In genomic region chr4:183469327-183469726, GRCh38 we compare ENCODE assay signal across 26 cellular contexts. TPM values are rescaled to one million over a fixed set of nuclear protein-coding genes. Genes with fewer than 3 reads are reported as not detected.
A peak's percentile ranks its signal among the peaks of the same experiment; 100 is the strongest.
DNase-seq lines count a peak whose midpoint lies in the region; ATAC-seq, FAIRE-seq and TF ChIP-seq lines count a peak whose summit lies in the region.
"Had no signal": no experiment of that assay in that cellular context is flagged by ENCODE, and none has a peak within 500 bp of the region (broad histone marks: within the 10 kb centered on the region; RNA-seq: fewer than 3 reads in every experiment).

No MANE protein-coding gene starts in this region.

- FAIRE-seq in K562 (lab: Jason Lieb, UNC), result peak; percentile 48
- FAIRE-seq: astrocyte had no signal

- POLR2A ChIA-PET in K562 (lab: Yijun Ruan, JAX), result no interaction called here

- no peaks in the 10 kb centered on the region for H3K79me2 ChIP-seq in K562 (ENCODE audit: control insufficient read depth, insufficient read depth, low read length)

- no peak overlapping the region for H2AK5ac ChIP-seq in mesenchymal stem cell (ENCODE audit: low read length, severe bottlenecking)

- H3K27ac ChIP-seq in K562 (ENCODE audit: extremely low read depth, low read depth, low read length) (no peak overlapping the region), mesenchymal stem cell (ENCODE audit: low read length, poor library complexity, severe bottlenecking) (no peak overlapping the region), heart left ventricle (peak overlapping the region in 1 of 12 donors; percentile 64)
- H3K27ac ChIP-seq: dorsolateral prefrontal cortex, KMS-11, Peyer's patch, SJCRH30, upper lobe of left lung, VCaP had no signal

- no peaks in the 10 kb centered on the region for H3K36me3 ChIP-seq in K562 (ENCODE audit: control insufficient read depth, insufficient read depth, low read length)
- no peaks in the 10 kb centered on the region for H3K36me3 ChIP-seq in mesenchymal stem cell (ENCODE audit: control insufficient read depth in 1 of 2, insufficient read depth in 2 of 2, low read depth in 1 of 2, low read length in 2 of 2)
- no peaks in the 10 kb centered on the region for H3K36me3 ChIP-seq in heart left ventricle
- H3K36me3 ChIP-seq: Peyer's patch, SJCRH30, upper lobe of left lung had no signal

- H4K8ac ChIP-seq in mesenchymal stem cell (ENCODE audit: low read length), result no peak overlapping the region

- H3K9ac ChIP-seq in K562 (ENCODE audit: insufficient read depth in 1 of 2, low read depth in 2 of 2, low read length in 2 of 2) (no peak overlapping the region), mesenchymal stem cell (ENCODE audit: low read length) (no peak overlapping the region)
- H3K9ac ChIP-seq: BLaER1 treated with 17β-estradiol and CSF1 and Interleukin-3, amounts not matched to agents 10 nM and 100 nM; KMS-11 had no signal

- no peak overlapping the region for H2BK120ac ChIP-seq in mesenchymal stem cell (ENCODE audit: low read depth, low read length)

- no peak overlapping the region for H3K23ac ChIP-seq in mesenchymal stem cell (ENCODE audit: low read length in 2 of 2)

- H3K9me1 ChIP-seq in K562 (ENCODE audit: control insufficient read depth, insufficient read depth, low read length), result no peaks in the 10 kb centered on the region

- H3K14ac ChIP-seq in mesenchymal stem cell (ENCODE audit: low read length in 2 of 2), result no peak overlapping the region

- H3K27me3 ChIP-seq in K562 (ENCODE audit: control insufficient read depth in 2 of 2, insufficient read depth in 2 of 2, low read length in 2 of 2), result no peaks in the 10 kb centered on the region
- no peaks in the 10 kb centered on the region for H3K27me3 ChIP-seq in mesenchymal stem cell (ENCODE audit: control insufficient read depth in 1 of 2, insufficient read depth in 1 of 2, low read length in 2 of 2)
- no peaks in the 10 kb centered on the region for H3K27me3 ChIP-seq in heart left ventricle
- H3K27me3 ChIP-seq: BLaER1 treated with 17β-estradiol and CSF1 and Interleukin-3, amounts not matched to agents 10 nM and 100 nM; dorsolateral prefrontal cortex; Peyer's patch; SJCRH30; upper lobe of left lung had no signal

- H2BK15ac ChIP-seq in mesenchymal stem cell (ENCODE audit: low read depth, poor library complexity, severe bottlenecking), result no peak overlapping the region

- ATAC-seq in K562 (no peak), heart left ventricle (no peak)
- ATAC-seq: left cardiac atrium; naive thymus-derived CD8-positive, alpha-beta T cell had no signal

- TF ChIP-seq POLR2A in K562 (conservative IDR thresholded peaks at IDR 0.05), result no peak
- no peak for TF ChIP-seq POLR2A in heart left ventricle (IDR thresholded peaks at IDR 0.05)

- H2AFZ ChIP-seq in K562 (ENCODE audit: low read depth, low read length), result no peak overlapping the region
- H2AFZ ChIP-seq in mesenchymal stem cell (ENCODE audit: low read depth, low read length), result no peak overlapping the region

- no peak overlapping the region for H3K18ac ChIP-seq in mesenchymal stem cell (ENCODE audit: low read depth in 1 of 2, low read length in 2 of 2)

- no peaks in the 10 kb centered on the region for H3K79me1 ChIP-seq in mesenchymal stem cell (replicated peaks; ENCODE audit: low read length, poor library complexity, severe bottlenecking)

- no TSS peak for BruUV-seq in K562 (replicated peaks; lab: Mats Ljungman, UMichigan)

- H3K4me3 ChIP-seq in K562 (no peak overlapping the region), mesenchymal stem cell (ENCODE audit: insufficient read depth in 1 of 2, low read depth in 1 of 2, low read length in 2 of 2) (no peak overlapping the region), heart left ventricle (no peak overlapping the region)
- H3K4me3 ChIP-seq: BLaER1 treated with 17β-estradiol and CSF1 and Interleukin-3, amounts not matched to agents 10 nM and 100 nM; dorsolateral prefrontal cortex; Peyer's patch; SJCRH30; upper lobe of left lung had no signal

- peak; percentile 48 for DNase-seq in CD1c-positive myeloid dendritic cell (ENCODE audit: extremely low spot score)
- peak; percentile 23 for DNase-seq in LoVo (ENCODE audit: low spot score)
- DNase-seq in K562 (ENCODE audit: extremely low read depth in 1 of 4, low spot score in 3 of 4), result no peak
- peak; percentile 27 for DNase-seq in mesenchymal stem cell
- DNase-seq in NCI-H2196 (lab: John Stamatoyannopoulos, UW; ENCODE audit: unreplicated experiment), result no peak
- DNase-seq in DMS53 treated with DMSO at 0.1 percent for 48 hours (lab: John Stamatoyannopoulos, UW; ENCODE audit: unreplicated experiment), result no peak
- no peak for DNase-seq in stimulated activated naive CD4-positive, alpha-beta T cell treated with Interleukin-2 at 50 U/mL for 16 hours (lab: John Stamatoyannopoulos, UW)
- no peak for DNase-seq in heart left ventricle
- DNase-seq: activated CD4-positive, alpha-beta T cell treated with anti-CD3 and anti-CD28 coated beads, Interleukin-2, amount 50 U/mL, for 1 hour; dorsolateral prefrontal cortex; erythroblast; GDM1; H9; left cardiac atrium; mesendoderm; naive thymus-derived CD8-positive, alpha-beta T cell; NCI-H1092 treated with DMSO at 0.1 percent for 48 hours; NCI-H2029; NCI-H446; Peyer's patch; SJCRH30; upper lobe of left lung had no signal

- H4K91ac ChIP-seq in mesenchymal stem cell (ENCODE audit: low read length), result no peak overlapping the region

- H3K4me1 ChIP-seq in K562 (replicated peaks in 1 of 2; ENCODE audit: control insufficient read depth in 2 of 2, insufficient read depth in 2 of 2, low read length in 2 of 2) (no peaks in the 10 kb centered on the region), mesenchymal stem cell (ENCODE audit: control insufficient read depth, insufficient read depth, low read depth, low read length) (peaks cover 1% of the 10 kb centered on the region), heart left ventricle (peaks cover 0 to 26% (median 5%) of the 10 kb centered on the region in 12 donors)
- H3K4me1 ChIP-seq: Peyer's patch, SJCRH30 had no signal

- TF ChIP-seq EP300 in K562 (IDR thresholded peaks at IDR 0.05; ENCODE audit: low read length), result no peak

- intact Hi-C loops in K562 (cut with micrococcal nuclease) (no loop called here), heart left ventricle (cut with DNase I) (no loop called here)

- no peak overlapping the region for H3K4ac ChIP-seq in mesenchymal stem cell (ENCODE audit: low read depth in 1 of 2, low read length in 2 of 2)

- TF ChIP-seq CTCF in K562 (IDR thresholded peaks at IDR 0.05 in 2 of 3, conservative IDR thresholded peaks at IDR 0.05 in 1 of 3; ENCODE audit: insufficient read depth in 2 of 3, low read depth in 1 of 3, low read length in 3 of 3) (no peak), heart left ventricle (IDR thresholded peaks at IDR 0.05) (no peak)

- TF ChIP-seq RAD21 in K562 (CRISPR knock-in tag; conservative IDR thresholded peaks at IDR 0.05 in 1 of 2, IDR thresholded peaks at IDR 0.05 in 1 of 2), result no peak

- no peak overlapping the region for H2BK12ac ChIP-seq in mesenchymal stem cell (ENCODE audit: low read length in 2 of 2)

- H4K20me1 ChIP-seq in K562 (replicated peaks; ENCODE audit: control insufficient read depth, insufficient read depth, low read length), result no peaks in the 10 kb centered on the region
- H4K20me1 ChIP-seq: BLaER1 treated with 17β-estradiol and CSF1 and Interleukin-3, amounts not matched to agents 10 nM and 100 nM had no signal

- CTCF ChIA-PET in K562 (lab: Yijun Ruan, JAX; ENCODE audit: low intra/inter-chr PET ratio), result no interaction called here

- H3K9me3 ChIP-seq in K562 (replicated peaks; ENCODE audit: control insufficient read depth, insufficient read depth, low read depth, low read length) (no peaks in the 10 kb centered on the region), mesenchymal stem cell (ENCODE audit: control insufficient read depth, low read length) (no peaks in the 10 kb centered on the region), heart left ventricle (no peaks in the 10 kb centered on the region)
- H3K9me3 ChIP-seq: Peyer's patch, SJCRH30, upper lobe of left lung had no signal

- in situ Hi-C loops in K562 (cut with MboI), result loop anchor here (25.0 kb wide), 1 partner anchor 693 kb away; no protein-coding TSS in a partner anchor

- no peak overlapping the region for H3K4me2 ChIP-seq in K562 (ENCODE audit: insufficient read depth, low read length)
- H3K4me2 ChIP-seq in mesenchymal stem cell (ENCODE audit: low read length, poor library complexity, severe bottlenecking), result no peak overlapping the region
- H3K4me2 ChIP-seq: KMS-11 had no signal

- no peak overlapping the region for H2BK5ac ChIP-seq in mesenchymal stem cell (ENCODE audit: low read depth, low read length, poor library complexity, severe bottlenecking)

RNA-seq across cellular contexts. Expression of gene CDKN2AIP, which starts 24.9 kb away (rescaled TPM):
- total RNA-seq in K562 (2011; cell fraction: chromatin; rRNA removed; ENCODE audit: low replicate concordance), result 14.8 and 35.4 TPM in 2 replicates
- total RNA-seq in K562 (2011; cell fraction: nucleolus; rRNA removed), result 14.2 and 14.5 TPM in 2 replicates
- total RNA-seq in K562 (2011; cell fraction: nucleoplasm; rRNA removed), result 15.3 and 16.4 TPM in 2 replicates
- total RNA-seq in K562 (2014; rRNA removed) (18.0 and 21.5 TPM in 2 replicates), K562 (2014; rRNA removed; fragmentation: Illumina TruSeq; extraction: Trizol) (21.2 and 21.7 TPM in 2 replicates), K562 (2015; rRNA removed; fragmentation: Illumina TruSeq; extraction: Trizol) (19.5 and 19.8 TPM in 2 replicates), K562 (2021) (20.3 and 20.9 TPM in 2 replicates), heart left ventricle (10 to 100 TPM in 4 of 9 donors, 1 to 10 TPM in 5; 8.0 to 12.5 (median 9.7) TPM)
- polyA plus RNA-seq in K562 (2011; rRNA removed) (21.4 and 22.0 TPM in 2 replicates), K562 (2014; fragmentation: Illumina TruSeq; extraction: Trizol) (17.7 and 18.8 TPM in 2 replicates), K562 (2014; fragmentation: Nextera tagmentation; extraction: Ambion mirVana) (1 to 10 TPM; 5.9 to 7.7 TPM), K562 (2014; rRNA removed) (19.7 and 20.3 TPM in 2 replicates), heart left ventricle (1 to 10 TPM; 5.3 to 6.9 TPM)
- polyA plus RNA-seq in K562 (2011; cell fraction: cytosol; rRNA removed), result 8.4 and 8.8 TPM in 2 replicates
- polyA plus RNA-seq in K562 (2011; cell fraction: nucleus; rRNA removed), result 10.5 and 19.4 TPM in 2 replicates
- polyA plus RNA-seq in K562 (2012), result 14.6 and 18.2 TPM in 2 replicates
- 23.9 and 24.1 TPM in 2 replicates for polyA minus RNA-seq in K562 (2011; rRNA and poly(A)+ RNA removed)
- polyA minus RNA-seq in K562 (2011; cell fraction: cytosol; rRNA and poly(A)+ RNA removed), result 8.8 and 9.3 TPM in 2 replicates
- polyA minus RNA-seq in K562 (2011; cell fraction: nucleus; rRNA and poly(A)+ RNA removed), result 26.8 and 64.6 TPM in 2 replicates
- 6.7 TPM for polyA plus RNA-seq in mesenchymal stem cell (2013, experiment 1 of 2)
- 7.0 TPM for polyA plus RNA-seq in mesenchymal stem cell (2013, experiment 2 of 2)

RNA-seq across cellular contexts. Expression of gene ING2, which starts 35.5 kb away (rescaled TPM):
- total RNA-seq in K562 (2011; cell fraction: chromatin; rRNA removed; ENCODE audit: low replicate concordance), result 1.8 and 14.2 TPM in 2 replicates
- 2.3 and 2.8 TPM in 2 replicates for total RNA-seq in K562 (2011; cell fraction: nucleolus; rRNA removed)
- total RNA-seq in K562 (2011; cell fraction: nucleoplasm; rRNA removed), result 5.6 and 6.2 TPM in 2 replicates
- 12.4 and 12.5 TPM in 2 replicates for total RNA-seq in K562 (2014; rRNA removed)
- 13.8 and 15.1 TPM in 2 replicates for total RNA-seq in K562 (2014; rRNA removed; fragmentation: Illumina TruSeq; extraction: Trizol)
- total RNA-seq in K562 (2015; rRNA removed; fragmentation: Illumina TruSeq; extraction: Trizol), result 16.9 and 17.5 TPM in 2 replicates
- total RNA-seq in K562 (2021), result 8.7 and 10.0 TPM in 2 replicates
- polyA plus RNA-seq in K562 (2011; rRNA removed), result 8.3 and 9.5 TPM in 2 replicates
- polyA plus RNA-seq in K562 (2011; cell fraction: cytosol; rRNA removed), result 2.9 and 3.8 TPM in 2 replicates
- polyA plus RNA-seq in K562 (2011; cell fraction: nucleus; rRNA removed), result 3.5 and 4.5 TPM in 2 replicates
- polyA plus RNA-seq in K562 (2012), result 10.9 and 14.7 TPM in 2 replicates
- 18.0 and 21.4 TPM in 2 replicates for polyA plus RNA-seq in K562 (2014; fragmentation: Illumina TruSeq; extraction: Trizol)
- 1 to 10 TPM; 2.9 to 4.2 TPM for polyA plus RNA-seq in K562 (2014; fragmentation: Nextera tagmentation; extraction: Ambion mirVana)
- polyA plus RNA-seq in K562 (2014; rRNA removed), result 12.5 and 18.6 TPM in 2 replicates
- 4.5 and 7.3 TPM in 2 replicates for polyA minus RNA-seq in K562 (2011; rRNA and poly(A)+ RNA removed)
- 2.9 and 4.9 TPM in 2 replicates for polyA minus RNA-seq in K562 (2011; cell fraction: cytosol; rRNA and poly(A)+ RNA removed)
- 2.4 and 6.7 TPM in 2 replicates for polyA minus RNA-seq in K562 (2011; cell fraction: nucleus; rRNA and poly(A)+ RNA removed)
- polyA plus RNA-seq in mesenchymal stem cell (2013, experiment 1 of 2), result 20.8 TPM
- 20.9 TPM for polyA plus RNA-seq in mesenchymal stem cell (2013, experiment 2 of 2)
- total RNA-seq in heart left ventricle, result 1 to 10 TPM; 3.6 to 6.9 (median 5.4) TPM
- 10 to 100 TPM in 1 of 2 donors, 1 to 10 TPM in 1; 2.9 to 10.9 TPM for polyA plus RNA-seq in heart left ventricle

Comparison
In these comparisons a context has a peak if more than half of its experiments do, and no peak if none do; other contexts are left out.
1. DNase-seq: peak in CD1c-positive myeloid dendritic cell (single experiment), LoVo (single experiment) and mesenchymal stem cell (single experiment); none in K562 (0 of 4), NCI-H2196 (single experiment), DMS53 treated with DMSO at 0.1 percent for 48 hours (single experiment), stimulated activated naive CD4-positive, alpha-beta T cell treated with Interleukin-2 at 50 U/mL for 16 hours (single experiment) and heart left ventricle (0 of 5).